Comparison of ENCODE assay signal across 32 cellular contexts in genomic region chr17:68973098-68973929, GRCh38. TPM values are rescaled to one million over a fixed set of nuclear protein-coding genes. Genes with fewer than 3 reads are reported as not detected.
DNase-seq lines count a peak whose midpoint lies in the region; ATAC-seq and TF ChIP-seq lines count a peak whose summit lies in the region.
"Had no signal": no experiment of that assay in that cellular context is flagged by ENCODE, and none has a peak within 500 bp of the region (broad histone marks: within the 10 kb centered on the region; RNA-seq: fewer than 3 reads in every experiment).

No MANE protein-coding gene starts in this region.

- peak; percentile 20 for DNase-seq in NOMO-1 treated with DMSO at 0.1 percent for 48 hours (lab: John Stamatoyannopoulos, UW; ENCODE audit: unreplicated experiment)
- DNase-seq in NOMO-1 treated with dmso at 0.1 percent for 144 hours (lab: John Stamatoyannopoulos, UW; ENCODE audit: unreplicated experiment) = no peak
- peak; percentile 98 for DNase-seq in KBM-7
- peak; percentile 36 for DNase-seq in epithelial cell of proximal tubule (ENCODE audit: low read depth)
- DNase-seq in right lobe of liver = no peak
- DNase-seq in left lung = no peak
- DNase-seq in H7 = no peak
- DNase-seq: 8988T; activated CD4-positive, alpha-beta T cell treated with anti-CD3 and anti-CD28 coated beads for 1 hour; activated CD8-positive, alpha-beta T cell treated with anti-CD3 and anti-CD28 coated beads for 36 hours; activated naive CD4-positive, alpha-beta T cell treated with anti-CD3 and anti-CD28 coated beads, Interleukin-2, amount 10 ng/mL, durations not matched to agents 7 days and 5 days; amygdala; Calu3; DMS79; KG1; kidney; MM.1S; NCI-H1417; NCI-H2081 treated with DMSO at 0.1 percent for 48 hours; NCI-H226; NCI-H526 treated with DMSO at 0.1 percent for 48 hours; NK-92 treated with Interleukin-12 subunit alpha and Interleukin-12 subunit beta, amount 100 ng/mL, for 24 hours; ovary; stimulated activated CD8-positive, alpha-beta memory T cell treated with anti-CD3 and anti-CD28 coated beads, Interleukin-4, amount 100 ng/mL, for 48 hours; stomach; T-helper 2 cell had no signal

- H3K4me3 ChIP-seq in epithelial cell of proximal tubule (ENCODE audit: low read depth, low read length) (no peak overlapping the region), right lobe of liver (no peak overlapping the region), left lung (no peak overlapping the region), H7 (ENCODE audit: insufficient read depth, low read depth, low read length) (no peak overlapping the region)
- H3K4me3 ChIP-seq: breast epithelium, ovary, stomach had no signal

- H3K9me3 ChIP-seq in right lobe of liver (no peaks in the 10 kb centered on the region), left lung (no peaks in the 10 kb centered on the region)
- H3K9me3 ChIP-seq: breast epithelium, ovary, stomach had no signal

- H3K36me3 ChIP-seq in right lobe of liver (peaks cover 0 to 33% (median 1%) of the 10 kb centered on the region in 4 donors), left lung (no peaks in the 10 kb centered on the region), H7 (replicated peaks; ENCODE audit: control insufficient read depth, insufficient read depth, low read length) (no peaks in the 10 kb centered on the region)
- H3K36me3 ChIP-seq: breast epithelium, ovary had no signal

- H3K27me3 ChIP-seq in right lobe of liver (no peaks in the 10 kb centered on the region), left lung (no peaks in the 10 kb centered on the region), H7 (ENCODE audit: control insufficient read depth, insufficient read depth, low read length) (no peaks in the 10 kb centered on the region)
- H3K27me3 ChIP-seq: breast epithelium, ovary, stomach had no signal

- TF ChIP-seq CTCF in epithelial cell of proximal tubule (conservative IDR thresholded peaks at IDR 0.05; ENCODE audit: low read depth, low read length) = no peak
- no peak for TF ChIP-seq CTCF in right lobe of liver (IDR thresholded peaks at IDR 0.05)
- no peak for TF ChIP-seq CTCF in left lung (IDR thresholded peaks at IDR 0.05)

- 12% methylated on average over 3 of the region's 3 CpGs for WGBS in right lobe of liver (ENCODE audit: insufficient coverage, low coverage, low lambda C conversion rate, missing lambda C conversion rate)

- intact Hi-C loops in right lobe of liver (cut with DNase I) (no loop called here), left lung (cut with DNase I) (loop anchor here (10.0 kb wide), 1 partner anchor 189 kb away; no protein-coding TSS in a partner anchor)

- H3K4me1 ChIP-seq in right lobe of liver (peaks cover 0 to 6% (median 0%) of the 10 kb centered on the region in 4 donors), left lung (no peaks in the 10 kb centered on the region)
- H3K4me1 ChIP-seq: breast epithelium, stomach had no signal

- ATAC-seq in right lobe of liver (peak; percentile 30 to 67 (median 40)), left lung (no peak), HG02623 (IDR thresholded peaks at IDR 0.05; ENCODE audit: unreplicated experiment) (no peak)
- ATAC-seq: activated CD8-positive, alpha-beta T cell treated with anti-CD3 and anti-CD28 coated beads for 36 hours; Right ventricle myocardium inferior had no signal

- in situ Hi-C loops in KBM-7 (cut with MboI; ENCODE audit: low pct_unique_long_range_greater_than_20kb, low sequenced_read_pairs) = loop anchor here (25.0 kb wide), 1 partner anchor 186 kb away; no protein-coding TSS in a partner anchor

- H3K27ac ChIP-seq in right lobe of liver (no peak overlapping the region), left lung (no peak overlapping the region)
- H3K27ac ChIP-seq: breast epithelium, C4-2B, epithelial cell of prostate, stomach had no signal

- TF ChIP-seq POLR2A in right lobe of liver (IDR thresholded peaks at IDR 0.05) = no peak

RNA-seq across cellular contexts. Expression of gene ABCA8, which starts 18.1 kb away (rescaled TPM):
- total RNA-seq in epithelial cell of proximal tubule = not detected in 2 replicates
- total RNA-seq in right lobe of liver = 10 to 100 TPM; 21.8 to 44.0 (median 29.9) TPM
- 10 to 100 TPM; 22.7 to 23.7 TPM for total RNA-seq in left lung
- not detected in 2 replicates for total RNA-seq in H7 (2014; rRNA removed; shearing (Covaris generic))
- total RNA-seq: activated CD8-positive, alpha-beta T cell treated with anti-CD3 and anti-CD28 coated beads for 36 hours; Calu3; HT1080 had no signal

Comparison
In these comparisons a context has a peak if more than half of its experiments do, and no peak if none do; other contexts are left out.
1. DNase-seq: peak in NOMO-1 treated with DMSO at 0.1 percent for 48 hours (single experiment), KBM-7 (single experiment) and epithelial cell of proximal tubule (single experiment); none in NOMO-1 treated with dmso at 0.1 percent for 144 hours (single experiment), right lobe of liver (0 of 3), left lung (0 of 2) and H7 (single experiment).
2. ATAC-seq: peak in right lobe of liver (4 of 4); none in left lung (single experiment) and HG02623 (single experiment).
3. RNA of gene ABCA8, which starts 18.1 kb away (total RNA-seq): 21.8 to 44.0 TPM in right lobe of liver and 22.7 to 23.7 TPM in left lung; not detected in epithelial cell of proximal tubule and not detected in H7; every median in the first group is over 10 times any median in the second.
4. intact Hi-C loops: an anchor here in left lung (10.0 kb wide); none called in right lobe of liver.